In the genomic region with DNA sequence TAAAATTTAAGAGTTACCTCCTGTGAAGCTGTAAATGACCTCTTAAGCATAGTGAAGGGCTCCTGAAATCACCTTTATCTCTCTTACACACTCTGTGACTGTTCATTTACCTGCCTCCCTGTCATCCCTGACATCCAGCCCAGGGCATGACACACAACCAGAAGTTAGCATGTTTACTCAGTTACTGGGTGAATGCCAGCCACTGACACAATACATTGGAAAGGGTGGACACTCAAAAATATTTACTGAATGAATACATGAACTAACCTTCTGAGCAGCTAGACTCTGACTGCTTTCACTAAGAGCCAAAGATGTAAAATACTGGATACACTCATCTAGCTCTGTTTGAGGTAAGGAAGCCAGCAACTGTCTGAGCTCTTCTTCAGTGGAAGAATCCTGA, we compare ENCODE assay signal across 15 cellular contexts. TPM values are rescaled to one million over a fixed set of nuclear protein-coding genes. Genes with fewer than 3 reads are reported as not detected.
DNase-seq lines count a peak whose midpoint lies in the region; ATAC-seq and TF ChIP-seq lines count a peak whose summit lies in the region.
"Had no signal": no experiment of that assay in that cellular context is flagged by ENCODE, and none has a peak within 500 bp of the region (broad histone marks: within the 10 kb centered on the region; RNA-seq: fewer than 3 reads in every experiment).

No MANE protein-coding gene starts in this region.

- ATAC-seq in HG03520 (IDR thresholded peaks at IDR 0.05; ENCODE audit: unreplicated experiment) = no peak
- no peak for ATAC-seq in GM18867 (IDR thresholded peaks at IDR 0.05; ENCODE audit: unreplicated experiment)
- ATAC-seq: natural killer cell treated with Interleukin-12 subunit alpha and Interleukin-12 subunit beta and Interleukin-15 and Interleukin-18, amount 100 ng/mL, for 72 hours; SK-N-SH treated with all-trans-retinoic acid at 6 μM for 48 hours had no signal

- H3K27me3 ChIP-seq in liver (ENCODE audit: control insufficient read depth in 4 of 4, insufficient read depth in 4 of 4, low read length in 3 of 4) = no peaks in the 10 kb centered on the region

- peak; percentile 30 to 43 for TF ChIP-seq RAD21 in liver (IDR thresholded peaks at IDR 0.05)

- no peaks in the 10 kb centered on the region for H3K9me3 ChIP-seq in liver (ENCODE audit: control insufficient read depth in 4 of 4, low read length in 3 of 4)

- H3K4me3 ChIP-seq in AG09309 (ENCODE audit: control insufficient read depth, low read depth, low read length) (no peak overlapping the region), LNCaP clone FGC (ENCODE audit: low read depth, low read length) (no peak overlapping the region), choroid plexus epithelial cell (ENCODE audit: low read depth, low read length) (no peak overlapping the region), liver (ENCODE audit: low read depth in 1 of 3, low read length in 3 of 3) (no peak overlapping the region)

- H3K27ac ChIP-seq in liver (ENCODE audit: low read depth in 1 of 2, low read length in 2 of 2) = peak overlapping the region; percentile 65 to 72

- TF ChIP-seq CTCF in AG09309 (IDR thresholded peaks at IDR 0.05; ENCODE audit: control insufficient read depth, insufficient read depth, low read depth, low read length, missing control alignments) (no peak), LNCaP clone FGC (IDR thresholded peaks at IDR 0.05; ENCODE audit: control insufficient read depth, extremely low read depth, insufficient read depth) (no peak), choroid plexus epithelial cell (conservative IDR thresholded peaks at IDR 0.05; ENCODE audit: low read depth, low read length) (no peak), liver (IDR thresholded peaks at IDR 0.05; ENCODE audit: low read depth, low read length, missing input control) (no peak)

- no peak overlapping the region for H3K9ac ChIP-seq in liver (ENCODE audit: low read depth in 1 of 2, low read length in 2 of 2)

- no peaks in the 10 kb centered on the region for H3K4me1 ChIP-seq in liver (ENCODE audit: control insufficient read depth in 4 of 4, insufficient read depth in 4 of 4, low read length in 3 of 4)

- H3K36me3 ChIP-seq in liver (ENCODE audit: control insufficient read depth in 4 of 4, insufficient read depth in 3 of 4, low read depth in 1 of 4, low read length in 3 of 4) = peaks cover 0 to 4% (median under 1%) of the 10 kb centered on the region in 4 donors

- DNase-seq in AG09309 (ENCODE audit: low read depth) (peak; percentile 49), LNCaP clone FGC (ENCODE audit: low read depth) (peak; percentile 82), choroid plexus epithelial cell (ENCODE audit: low read depth) (peak; percentile 62)
- DNase-seq in activated CD4-positive, alpha-beta T cell treated with anti-CD3 and anti-CD28 coated beads, Interleukin-2, amount 50 U/mL, for 1 hour = no peak
- no peak for DNase-seq in stimulated activated CD4-positive, alpha-beta T cell treated with anti-CD3 and anti-CD28 coated beads, Interleukin-4, amount 100 ng/mL, for 24 hours
- DNase-seq: activated naive CD4-positive, alpha-beta T cell treated with anti-CD3 and anti-CD28 coated beads, Interleukin-2, amount 50 U/mL, for 16 hours; effector memory CD4-positive, alpha-beta T cell; GOT3; MM.1S; NCI-H510A treated with DMSO at 0.1 percent for 48 hours had no signal

TF ChIP-seq in liver, 16 proteins besides CTCF, POLR2A, EP300 and RAD21:
- TF ChIP-seq FOXA2 (IDR thresholded peaks at IDR 0.05) (peak; percentile 99), GABPA (IDR thresholded peaks at IDR 0.05 in 1 of 2, conservative IDR thresholded peaks at IDR 0.05 in 1 of 2) (no peak), JUND (IDR thresholded peaks at IDR 0.05) (peak in 1 of 2 donors; percentile 63), EGR1 (IDR thresholded peaks at IDR 0.05; ENCODE audit: low read depth in 2 of 2) (no peak), RXRA (IDR thresholded peaks at IDR 0.05) (peak; percentile 13 to 62), HNF4A (conservative IDR thresholded peaks at IDR 0.05) (peak in 1 of 2 donors; percentile 46), HNF4G (IDR thresholded peaks at IDR 0.05) (no peak), FOXA1 (IDR thresholded peaks at IDR 0.05) (peak; percentile 98), YY1 (IDR thresholded peaks at IDR 0.05) (no peak), MAX (IDR thresholded peaks at IDR 0.05) (no peak), SP1 (IDR thresholded peaks at IDR 0.05) (peak; percentile 39), TAF1 (conservative IDR thresholded peaks at IDR 0.05) (no peak)
- TF ChIP-seq, protein P1, sequence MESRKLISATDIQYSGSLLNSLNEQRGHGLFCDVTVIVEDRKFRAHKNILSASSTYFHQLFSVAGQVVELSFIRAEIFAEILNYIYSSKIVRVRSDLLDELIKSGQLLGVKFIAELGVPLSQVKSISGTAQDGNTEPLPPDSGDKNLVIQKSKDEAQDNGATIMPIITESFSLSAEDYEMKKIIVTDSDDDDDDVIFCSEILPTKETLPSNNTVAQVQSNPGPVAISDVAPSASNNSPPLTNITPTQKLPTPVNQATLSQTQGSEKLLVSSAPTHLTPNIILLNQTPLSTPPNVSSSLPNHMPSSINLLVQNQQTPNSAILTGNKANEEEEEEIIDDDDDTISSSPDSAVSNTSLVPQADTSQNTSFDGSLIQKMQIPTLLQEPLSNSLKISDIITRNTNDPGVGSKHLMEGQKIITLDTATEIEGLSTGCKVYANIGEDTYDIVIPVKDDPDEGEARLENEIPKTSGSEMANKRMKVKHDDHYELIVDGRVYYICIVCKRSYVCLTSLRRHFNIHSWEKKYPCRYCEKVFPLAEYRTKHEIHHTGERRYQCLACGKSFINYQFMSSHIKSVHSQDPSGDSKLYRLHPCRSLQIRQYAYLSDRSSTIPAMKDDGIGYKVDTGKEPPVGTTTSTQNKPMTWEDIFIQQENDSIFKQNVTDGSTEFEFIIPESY (IDR thresholded peaks at IDR 0.05) = no peak
- TF ChIP-seq, protein P2, sequence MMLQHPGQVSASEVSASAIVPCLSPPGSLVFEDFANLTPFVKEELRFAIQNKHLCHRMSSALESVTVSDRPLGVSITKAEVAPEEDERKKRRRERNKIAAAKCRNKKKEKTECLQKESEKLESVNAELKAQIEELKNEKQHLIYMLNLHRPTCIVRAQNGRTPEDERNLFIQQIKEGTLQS (IDR thresholded peaks at IDR 0.05) = no peak

RNA-seq across cellular contexts. Expression of gene SERAC1, which starts 25.3 kb away (rescaled TPM):
- total RNA-seq in liver = 1 to 10 TPM; 2.6 to 4.4 TPM
- 1 to 10 TPM; 2.0 to 2.1 TPM for polyA plus RNA-seq in liver

RNA-seq across cellular contexts. Expression of gene GTF2H5, which starts 25.4 kb away (rescaled TPM):
- 1 to 10 TPM; 1.5 TPM for total RNA-seq in liver
- polyA plus RNA-seq in liver = 10 to 100 TPM in 1 of 2 donors, 1 to 10 TPM in 1; 5.4 to 17.3 TPM

Comparison
In these comparisons a context has a peak if more than half of its experiments do, and no peak if none do; other contexts are left out.
1. DNase-seq: peak in AG09309 (single experiment), LNCaP clone FGC (single experiment) and choroid plexus epithelial cell (single experiment); none in activated CD4-positive, alpha-beta T cell treated with anti-CD3 and anti-CD28 coated beads, Interleukin-2, amount 50 U/mL, for 1 hour (single experiment) and stimulated activated CD4-positive, alpha-beta T cell treated with anti-CD3 and anti-CD28 coated beads, Interleukin-4, amount 100 ng/mL, for 24 hours (single experiment).